ENCODE assay signal across 1 cellular context in genomic region chr6:8102122-8102958, GRCh38.
A peak's percentile ranks its signal among the peaks of the same experiment; 100 is the strongest.
TF ChIP-seq lines count a peak whose summit lies in the region.

Gene EEF1E1, minus strand, starts transcription at chr6:8102548. Its CDS starts 27 bp downstream, at chr6:8102521.

TF ChIP-seq in H1, 55 proteins besides CTCF, POLR2A, EP300 and RAD21:
- TF ChIP-seq SP2 (IDR thresholded peaks at IDR 0.05; ENCODE audit: low read length): no peak
- TF ChIP-seq E2F6 (IDR thresholded peaks at IDR 0.05): no peak; the same call in 1 of the 2 replicates
- peak; percentile 42; the same call in 1 of the 2 replicates for TF ChIP-seq SP4 (IDR thresholded peaks at IDR 0.05; ENCODE audit: low read length)
- TF ChIP-seq HDAC2 (IDR thresholded peaks at IDR 0.05; ENCODE audit: borderline replicate concordance in 1 of 2, low read depth in 2 of 2, low read length in 2 of 2): peak in 1 of 2 experiments; percentile 98; a peak in 1 of 4 replicates
- TF ChIP-seq EGR1 (IDR thresholded peaks at IDR 0.05; ENCODE audit: borderline replicate concordance, low read depth, low read length): no peak
- TF ChIP-seq USF2 (IDR thresholded peaks at IDR 0.05; ENCODE audit: low read length): no peak
- peak; percentile 75 for TF ChIP-seq CREB1 (IDR thresholded peaks at IDR 0.05)
- TF ChIP-seq PHF8 (conservative IDR thresholded peaks at IDR 0.05; ENCODE audit: low read depth, low read length): peak; percentile 99
- TF ChIP-seq KDM5A (IDR thresholded peaks at IDR 0.05; ENCODE audit: low read length): peak; percentile 97
- TF ChIP-seq RXRA (IDR thresholded peaks at IDR 0.05; ENCODE audit: insufficient read depth, low read depth, low read length): no peak
- no peak for TF ChIP-seq TEAD4 (IDR thresholded peaks at IDR 0.05; ENCODE audit: low read depth, low read length)
- TF ChIP-seq YY1 (IDR thresholded peaks at IDR 0.05; ENCODE audit: low read depth, low read length): peak; percentile 96
- TF ChIP-seq MAFK (IDR thresholded peaks at IDR 0.05; ENCODE audit: low read depth, low read length): no peak
- peak; percentile 89 for TF ChIP-seq MAX (IDR thresholded peaks at IDR 0.05)
- peak; percentile 73; the same call in 1 of the 2 replicates for TF ChIP-seq SP1 (IDR thresholded peaks at IDR 0.05; ENCODE audit: low read depth, low read length)
- peak; percentile 50; the same call in 1 of the 2 replicates for TF ChIP-seq RBBP5 (IDR thresholded peaks at IDR 0.05; ENCODE audit: borderline replicate concordance, low read depth, low read length)
- TF ChIP-seq TAF7 (optimal IDR thresholded peaks at IDR 0.05; ENCODE audit: borderline replicate concordance, low read depth, low read length): peak; percentile 86
- peak; percentile 90 for TF ChIP-seq ASH2L (IDR thresholded peaks at IDR 0.05; ENCODE audit: low read length)
- TF ChIP-seq SIN3A (conservative IDR thresholded peaks at IDR 0.05 in 1 of 2, IDR thresholded peaks at IDR 0.05 in 1 of 2; ENCODE audit: low read depth in 1 of 2, low read length in 2 of 2): peak; percentile 60 to 79; a peak in 1 of 4 replicates
- no peak for TF ChIP-seq HDAC6 (IDR thresholded peaks at IDR 0.05; ENCODE audit: low read depth, low read length)
- TF ChIP-seq CTBP2 (IDR thresholded peaks at IDR 0.05; ENCODE audit: borderline replicate concordance, insufficient read depth, insufficient read length, low read length): no peak
- TF ChIP-seq TCF12 (IDR thresholded peaks at IDR 0.05; ENCODE audit: low read depth, low read length): no peak
- no peak for TF ChIP-seq CBX8 (IDR thresholded peaks at IDR 0.05; ENCODE audit: borderline replicate concordance, low read depth, low read length)
- no peak for TF ChIP-seq JUND (IDR thresholded peaks at IDR 0.05; ENCODE audit: low read length)
- peak; percentile 89 for TF ChIP-seq POLR2AphosphoS5 (IDR thresholded peaks at IDR 0.05; ENCODE audit: low read depth, low read length)
- TF ChIP-seq TBP (IDR thresholded peaks at IDR 0.05; ENCODE audit: low read depth, low read length): peak; percentile 82
- TF ChIP-seq KDM4A (IDR thresholded peaks at IDR 0.05; ENCODE audit: low read depth, low read length, severe bottlenecking): peak; percentile 25
- TF ChIP-seq TAF1 (IDR thresholded peaks at IDR 0.05; ENCODE audit: low read depth, low read length): peak; percentile 94
- no peak for TF ChIP-seq BCL11A (IDR thresholded peaks at IDR 0.05; ENCODE audit: low read depth in 2 of 2, low read length in 2 of 2)
- TF ChIP-seq SRF (IDR thresholded peaks at IDR 0.05; ENCODE audit: low read depth, low read length): no peak
- TF ChIP-seq CHD7 (IDR thresholded peaks at IDR 0.05; ENCODE audit: insufficient replicate concordance, low read length): no peak
- peak; percentile 81 for TF ChIP-seq CHD2 (IDR thresholded peaks at IDR 0.05; ENCODE audit: low read length)
- peak; percentile 64 for TF ChIP-seq GTF2F1 (IDR thresholded peaks at IDR 0.05; ENCODE audit: borderline replicate concordance, low read depth, low read length)
- TF ChIP-seq ATF3 (IDR thresholded peaks at IDR 0.05; ENCODE audit: insufficient read depth, low read depth, low read length): no peak
